In the genomic region with DNA sequence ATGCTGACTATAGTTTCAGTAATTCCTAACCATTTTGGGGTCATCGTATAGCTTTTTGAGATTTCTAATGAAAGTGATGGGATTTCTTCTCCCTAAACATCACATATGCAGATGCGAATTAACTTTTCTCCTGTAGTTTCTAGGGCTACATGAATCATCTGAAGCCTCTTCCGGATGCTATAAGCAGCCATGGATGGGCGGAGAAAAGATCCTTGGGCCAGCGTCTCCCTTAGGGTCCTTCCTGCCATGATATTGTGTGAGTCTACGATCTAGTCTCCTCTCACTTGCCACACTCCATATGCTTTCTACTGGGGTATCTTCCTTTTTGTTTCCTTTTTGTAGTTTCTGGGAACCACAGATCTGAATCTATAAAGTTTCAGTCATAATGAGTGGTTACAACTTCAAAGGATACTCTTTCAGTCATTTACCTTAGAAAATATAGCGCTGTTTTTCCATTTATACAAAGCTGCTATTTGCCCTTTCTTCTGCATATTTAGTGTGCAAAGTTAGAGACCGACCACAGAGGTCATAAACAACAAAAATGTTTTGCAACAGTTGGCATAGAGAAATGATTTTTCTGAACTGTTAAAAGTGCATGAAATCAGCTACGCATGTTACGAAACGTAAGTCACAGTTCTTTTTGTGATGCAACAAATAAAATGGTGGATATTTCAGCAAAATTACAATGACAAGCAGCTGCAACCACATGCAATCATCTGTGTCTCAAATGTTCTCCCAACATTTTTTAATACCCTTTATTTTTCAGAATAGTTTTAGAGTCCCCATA, we compare ENCODE assay signal across 11 cellular contexts.
"Had no signal": no experiment of that assay in that cellular context is flagged by ENCODE, and none has a peak within 500 bp of the region (broad histone marks: within the 10 kb centered on the region; RNA-seq: fewer than 3 reads in every experiment).

No MANE protein-coding gene starts in this region.

- H3K9me3 ChIP-seq: lower lobe of right lung, ovary, sigmoid colon, spleen had no signal

- H3K27me3 ChIP-seq: ovary, sigmoid colon had no signal

- H3K4me1 ChIP-seq: lower lobe of right lung, sigmoid colon, spleen had no signal

- H3K4me3 ChIP-seq: lower lobe of right lung, ovary, sigmoid colon, spleen had no signal

- H3K36me3 ChIP-seq: lower lobe of right lung, ovary, sigmoid colon, spleen had no signal

- DNase-seq: activated CD4-positive, alpha-beta T cell treated with anti-CD3 and anti-CD28 coated beads, Interleukin-2, amount 10 ng/mL, durations not matched to agents 24 days and 14 days; activated CD4-positive, CD25-positive, alpha-beta regulatory T cell; activated CD8-positive, alpha-beta memory T cell treated with anti-CD3 and anti-CD28 coated beads for 24 hours; activated naive CD8-positive, alpha-beta T cell treated with anti-CD3 and anti-CD28 coated beads for 36 hours; cortex of kidney; effector memory CD4-positive, alpha-beta T cell; head of caudate nucleus; lower lobe of right lung; ovary; sigmoid colon; spleen had no signal

- H3K27ac ChIP-seq: lower lobe of right lung, ovary, sigmoid colon had no signal
